15 cellular contexts compared by ENCODE assay signal in genomic region chr3:140816372-140816771, GRCh38.
DNase-seq lines count a peak whose midpoint lies in the region; ATAC-seq, FAIRE-seq and TF ChIP-seq lines count a peak whose summit lies in the region.
"Had no signal": no experiment of that assay in that cellular context is flagged by ENCODE, and none has a peak within 500 bp of the region (broad histone marks: within the 10 kb centered on the region; RNA-seq: fewer than 3 reads in every experiment).

No MANE protein-coding gene starts in this region.

- H3K27ac Mint-ChIP-seq in memory B cell (no peak overlapping the region), endothelial cell (ENCODE audit: unreplicated experiment) (no peak overlapping the region)
- H3K27ac Mint-ChIP-seq: activated T-helper 2 cell treated with anti-CD3 and anti-CD28 coated beads, Interferon-gamma antibody, Interleukin-2, Interleukin-4, amounts not matched to agents 10 μg/mL and 5 μg/mL and 100 μg/mL, durations not matched to agents 14 hours and 24 hours and 36 hours; H9 had no signal

- H3K27me3 Mint-ChIP-seq in memory B cell (peaks cover 3% of the 10 kb centered on the region), endothelial cell (ENCODE audit: unreplicated experiment) (peaks cover 2% of the 10 kb centered on the region)

- peaks cover 10% of the 10 kb centered on the region for H3K4me1 Mint-ChIP-seq in memory B cell
- H3K4me1 Mint-ChIP-seq in endothelial cell (ENCODE audit: unreplicated experiment) = no peaks in the 10 kb centered on the region
- H3K4me1 Mint-ChIP-seq: central memory CD8-positive, alpha-beta T cell; H9 had no signal

- no peak for FAIRE-seq in GM19239 (lab: Jason Lieb, UNC)

- peaks cover 2% of the 10 kb centered on the region for H3K36me3 Mint-ChIP-seq in memory B cell
- no peaks in the 10 kb centered on the region for H3K36me3 Mint-ChIP-seq in endothelial cell (ENCODE audit: low read depth, unreplicated experiment)

- H3K4me3 Mint-ChIP-seq in memory B cell (no peak overlapping the region), endothelial cell (ENCODE audit: unreplicated experiment) (no peak overlapping the region)
- H3K4me3 Mint-ChIP-seq: central memory CD8-positive, alpha-beta T cell; H9 had no signal

- peaks cover 7% of the 10 kb centered on the region for H3K9me3 Mint-ChIP-seq in memory B cell
- no peaks in the 10 kb centered on the region for H3K9me3 Mint-ChIP-seq in endothelial cell (ENCODE audit: unreplicated experiment)
- H3K9me3 Mint-ChIP-seq: activated T-helper 2 cell treated with anti-CD3 and anti-CD28 coated beads, Interferon-gamma antibody, Interleukin-2, Interleukin-4, amounts not matched to agents 10 μg/mL and 5 μg/mL and 100 μg/mL, durations not matched to agents 14 hours and 24 hours and 36 hours; central memory CD8-positive, alpha-beta T cell had no signal

- DNase-seq in GM19239 (ENCODE audit: insufficient read length, low spot score) (peak; percentile 6), memory B cell (ENCODE audit: low spot score in 2 of 2) (peak in 1 of 2 donors; percentile 5), endothelial cell (ENCODE audit: low spot score) (no peak), kidney glomerular epithelial cell (lab: John Stamatoyannopoulos, UW) (no peak), HPDE6-E6E7 (ENCODE audit: extremely low spot score) (no peak)
- DNase-seq in stimulated activated CD4-positive, alpha-beta T cell treated with anti-CD3 and anti-CD28 coated beads, Interleukin-2, amount 100 ng/mL, for 48 hours = no peak
- DNase-seq: DND-41; H9; nucleus accumbens; OCI-M1; stimulated activated CD4-positive, alpha-beta T cell treated with anti-CD3 and anti-CD28 coated beads, Interleukin-4, amount 100 ng/mL, for 24 hours had no signal

- no peak for TF ChIP-seq CTCF in endothelial cell (IDR thresholded peaks at IDR 0.05; ENCODE audit: unreplicated experiment)

- ATAC-seq in HG02610 (IDR thresholded peaks at IDR 0.05; ENCODE audit: unreplicated experiment) (peak; percentile 94), HG03439 (IDR thresholded peaks at IDR 0.05; ENCODE audit: unreplicated experiment) (peak; percentile 64), memory B cell (ENCODE audit: low read depth) (peak; percentile 98)
